8 cellular contexts compared by ENCODE assay signal in the genomic region with DNA sequence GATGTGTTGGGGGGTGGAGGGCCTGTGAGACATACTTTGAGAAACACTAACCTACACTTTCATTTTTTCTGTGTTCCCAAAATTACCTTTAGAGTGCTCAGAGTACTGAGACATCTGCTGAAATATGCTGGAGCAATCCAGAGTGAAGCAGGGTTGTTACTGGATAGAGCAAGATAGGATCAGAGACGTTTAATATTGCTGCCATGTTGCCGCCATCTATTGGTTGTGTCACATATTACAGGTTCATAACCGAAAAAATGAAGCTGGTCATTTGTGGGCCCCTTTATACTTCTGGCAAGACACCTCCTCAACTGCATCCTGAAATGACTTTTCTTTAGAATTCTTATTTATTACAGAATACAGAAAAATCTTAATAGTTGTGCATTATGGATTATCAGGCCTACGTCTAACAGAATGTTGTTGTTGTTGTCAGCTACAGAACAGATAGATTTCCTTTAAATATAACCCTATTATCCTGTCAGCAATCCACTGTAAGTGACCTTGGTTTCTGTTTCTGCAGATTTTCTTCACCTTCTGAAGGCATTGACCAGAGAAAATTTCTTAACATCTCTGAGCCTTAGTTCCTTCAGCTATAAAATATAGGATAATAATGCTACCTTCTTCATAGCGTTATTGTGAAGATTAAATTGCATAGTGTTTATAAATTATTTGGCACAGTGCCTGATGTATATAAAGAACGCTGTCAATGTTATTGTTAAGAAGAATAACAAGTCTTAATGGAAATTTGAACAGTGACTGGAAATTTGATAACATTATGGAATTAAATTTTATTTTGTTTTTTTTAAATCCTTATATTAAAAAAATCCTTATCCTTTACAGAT.
DNase-seq lines count a peak whose midpoint lies in the region; ATAC-seq and TF ChIP-seq lines count a peak whose summit lies in the region.

No MANE protein-coding gene starts in this region.

- ATAC-seq in GM18505 (IDR thresholded peaks at IDR 0.05; ENCODE audit: unreplicated experiment) (peak; percentile 64), HG03442 (IDR thresholded peaks at IDR 0.05; ENCODE audit: unreplicated experiment) (peak; percentile 55)

- no peak overlapping the region for H3K27ac ChIP-seq in C4-2B

- peak; percentile 63 for DNase-seq in NCI-H748 (lab: John Stamatoyannopoulos, UW; ENCODE audit: unreplicated experiment)
- DNase-seq in activated T-cell treated with anti-CD3 and anti-CD28 coated beads, Interleukin-2, amount 50 U/mL, for 48 hours: peak; percentile 45 to 50
- DNase-seq in glomerular visceral epithelial cell (ENCODE audit: extremely low spot score): peak; percentile 64
- peak; percentile 79 for DNase-seq in pons (ENCODE audit: low spot score)
- DNase-seq in activated effector memory CD4-positive, alpha-beta T cell treated with anti-CD3 and anti-CD28 coated beads, Interleukin-2, amount 50 U/mL, for 16 hours: no peak

- peak; percentile 94 for TF ChIP-seq CTCF in C4-2B (conservative IDR thresholded peaks at IDR 0.05)

- TF ChIP-seq POLR2A in GM18505 (IDR thresholded peaks at IDR 0.05; ENCODE audit: borderline replicate concordance, extremely low read depth, insufficient read depth, insufficient read length): no peak
